In the genomic region with DNA sequence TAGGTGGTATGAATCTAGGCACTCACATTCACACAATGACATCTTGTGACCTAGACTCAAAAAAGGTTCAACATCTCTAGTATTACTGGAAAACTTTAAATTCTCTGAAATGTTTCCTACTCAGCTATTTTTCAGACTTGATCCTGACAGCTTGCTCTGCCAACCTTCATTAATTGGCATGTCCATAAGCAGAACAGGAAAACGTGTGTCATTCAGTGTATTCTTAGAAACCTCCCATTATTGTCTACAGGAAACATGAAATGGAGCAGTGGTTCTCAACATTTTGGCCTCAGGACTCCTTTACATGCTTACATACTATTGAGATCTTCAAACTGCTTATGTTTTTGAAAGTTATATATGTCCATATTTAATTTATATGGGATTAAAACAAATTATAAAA, we compare ENCODE assay signal across 20 cellular contexts.
A peak's percentile ranks its signal among the peaks of the same experiment; 100 is the strongest.
DNase-seq lines count a peak whose midpoint lies in the region; ATAC-seq, FAIRE-seq and TF ChIP-seq lines count a peak whose summit lies in the region.
"Had no signal": no experiment of that assay in that cellular context is flagged by ENCODE, and none has a peak within 500 bp of the region (broad histone marks: within the 10 kb centered on the region; RNA-seq: fewer than 3 reads in every experiment).

No MANE protein-coding gene starts in this region.

- H3K27me3 ChIP-seq in pancreas: no peaks in the 10 kb centered on the region

- H3K27ac ChIP-seq in kidney (ENCODE audit: low read depth in 2 of 2, low read length in 2 of 2) (no peak overlapping the region), pancreas (no peak overlapping the region)
- H3K27ac ChIP-seq: KMS-11 had no signal

- H3K4me3 ChIP-seq in kidney (ENCODE audit: low read length in 2 of 2): no peak overlapping the region
- no peak overlapping the region for H3K4me3 ChIP-seq in pancreas

- H3K36me3 ChIP-seq in kidney (ENCODE audit: control insufficient read depth in 1 of 2, insufficient read depth in 2 of 2, low read length in 2 of 2) (no peaks in the 10 kb centered on the region), pancreas (no peaks in the 10 kb centered on the region)

- TF ChIP-seq CTCF in kidney (IDR thresholded peaks at IDR 0.05; ENCODE audit: borderline replicate concordance, extremely low read depth, insufficient read depth) (no peak), pancreas (IDR thresholded peaks at IDR 0.05) (no peak)

- DNase-seq in EH (ENCODE audit: low read depth): peak; percentile 9
- DNase-seq in ELR (ENCODE audit: low read depth): peak; percentile 1
- peak; percentile 7 for DNase-seq in UCSD-AML1 (lab: John Stamatoyannopoulos, UW; ENCODE audit: unreplicated experiment)
- no peak for DNase-seq in kidney
- DNase-seq in NK-92 treated with Interleukin-12 subunit alpha and Interleukin-12 subunit beta, amount 100 ng/mL, for 24 hours (lab: John Stamatoyannopoulos, UW): no peak
- no peak for DNase-seq in NCI-H1436 treated with DMSO at 0.1 percent for 48 hours (lab: John Stamatoyannopoulos, UW)
- DNase-seq in pancreas: no peak
- DNase-seq: ACHN, AML-193, HCEC 1CT, NCI-H1048, NCI-H1436, NCI-H2081, NCI-H2227 treated with DMSO at 0.1 percent for 48 hours, NCI-H524 treated with DMSO at 0.1 percent for 48 hours, SHP77, SK-N-SH had no signal

- peak; percentile 32 for FAIRE-seq in kidney (lab: Jason Lieb, UNC)
- no peak for FAIRE-seq in pancreas (lab: Jason Lieb, UNC)
- FAIRE-seq: GM12891, GM19239 had no signal

- ATAC-seq in pancreas: no peak

- no peaks in the 10 kb centered on the region for H3K9me3 ChIP-seq in kidney (ENCODE audit: control insufficient read depth in 1 of 2, low read length in 2 of 2)
- H3K9me3 ChIP-seq in pancreas: no peaks in the 10 kb centered on the region
- H3K9me3 ChIP-seq: SK-N-SH had no signal

- intact Hi-C loops in kidney (cut with DNase I) (no loop called here), pancreas (cut with DNase I) (no loop called here)

- no peaks in the 10 kb centered on the region for H3K4me1 ChIP-seq in kidney (ENCODE audit: control insufficient read depth in 1 of 2, insufficient read depth in 1 of 2, low read depth in 1 of 2, low read length in 2 of 2)
- H3K4me1 ChIP-seq in pancreas: peaks cover 0 to 4% (median 0%) of the 10 kb centered on the region in 3 donors

- no peak overlapping the region for H3K9ac ChIP-seq in kidney (ENCODE audit: low read length in 2 of 2)
- H3K9ac ChIP-seq: KMS-11, SK-N-SH had no signal

- WGBS in pancreas, 2 donors: 31 to 35% methylated on average over 1 of the region's 1 CpG

Comparison
In these comparisons a context has a peak if more than half of its experiments do, and no peak if none do; other contexts are left out.
1. DNase-seq: peak in EH (single experiment), ELR (single experiment) and UCSD-AML1 (single experiment); none in kidney (single experiment), NK-92 treated with Interleukin-12 subunit alpha and Interleukin-12 subunit beta, amount 100 ng/mL, for 24 hours (single experiment), NCI-H1436 treated with DMSO at 0.1 percent for 48 hours (single experiment) and pancreas (0 of 6).